ENCODE assay signal across 9 cellular contexts in the genomic region with DNA sequence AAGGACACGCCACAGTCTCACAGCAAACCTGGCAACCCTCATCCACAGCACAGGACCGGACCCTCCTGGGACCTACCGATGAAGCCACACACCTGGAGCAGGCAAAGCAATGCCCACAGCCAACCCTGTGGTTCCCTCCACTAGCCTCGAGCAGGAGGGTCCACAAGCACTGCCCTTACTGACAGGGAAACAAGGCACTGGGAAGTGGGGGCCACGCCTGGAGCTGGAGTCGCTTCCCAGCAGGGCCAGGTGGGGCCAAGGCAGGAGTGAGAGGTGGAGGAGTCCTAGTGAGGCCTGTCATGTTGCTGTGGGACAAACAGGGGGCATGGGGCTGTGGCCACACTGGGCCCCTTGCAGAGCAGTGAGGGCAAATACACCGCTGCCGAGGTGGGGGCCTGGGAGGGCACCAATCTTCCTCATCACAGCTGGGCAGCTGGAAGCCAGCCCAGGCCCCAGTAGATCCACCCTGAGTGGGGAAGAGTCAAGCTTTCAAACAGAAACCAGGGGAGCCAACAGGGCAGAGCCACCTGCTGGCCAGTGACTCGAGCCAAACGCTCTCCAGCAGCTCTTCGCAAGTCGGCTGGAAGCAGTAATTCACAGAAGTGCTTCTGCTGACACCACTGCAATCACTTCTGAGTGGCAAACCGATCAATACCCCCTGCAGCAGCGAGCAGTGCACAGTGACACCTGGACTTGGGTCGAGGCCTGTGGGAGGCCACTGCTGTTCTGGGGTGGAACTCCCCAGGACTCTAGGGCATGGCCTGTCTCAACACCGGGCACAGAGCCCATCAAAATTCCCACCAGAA. TPM values are rescaled to one million over a fixed set of nuclear protein-coding genes. Genes with fewer than 3 reads are reported as not detected.
DNase-seq lines count a peak whose midpoint lies in the region; ATAC-seq and TF ChIP-seq lines count a peak whose summit lies in the region.
"Had no signal": no experiment of that assay in that cellular context is flagged by ENCODE, and none has a peak within 500 bp of the region (broad histone marks: within the 10 kb centered on the region; RNA-seq: fewer than 3 reads in every experiment).

No MANE protein-coding gene starts in this region.

- no peak for ATAC-seq in HG02938 (IDR thresholded peaks at IDR 0.05; ENCODE audit: unreplicated experiment)
- ATAC-seq: activated CD8-positive, alpha-beta T cell treated with anti-CD3 and anti-CD28 coated beads for 36 hours had no signal

- H3K27me3 Mint-ChIP-seq in neural crest cell (ENCODE audit: low read depth): no peaks in the 10 kb centered on the region

- no peaks in the 10 kb centered on the region for H3K4me1 Mint-ChIP-seq in neural crest cell

- H3K9me3 Mint-ChIP-seq in neural crest cell: no peaks in the 10 kb centered on the region
- H3K9me3 Mint-ChIP-seq: activated CD8-positive, alpha-beta T cell treated with anti-CD3 and anti-CD28 coated beads for 36 hours had no signal

- H3K36me3 Mint-ChIP-seq in neural crest cell (ENCODE audit: low read depth): no peaks in the 10 kb centered on the region

- H3K27ac Mint-ChIP-seq in neural crest cell (ENCODE audit: unreplicated experiment): no peak overlapping the region
- H3K27ac Mint-ChIP-seq: activated CD8-positive, alpha-beta T cell treated with anti-CD3 and anti-CD28 coated beads for 36 hours had no signal

- no peaks in the 10 kb centered on the region for H3K36me3 ChIP-seq in GM06990 (ENCODE audit: control insufficient read depth, insufficient read depth, low read length)

- no peak overlapping the region for H3K4me3 ChIP-seq in GM06990 (replicated peaks; ENCODE audit: low read depth, low read length)
- no peak overlapping the region for H3K4me3 ChIP-seq in cardiac fibroblast (replicated peaks in 1 of 2; ENCODE audit: low read depth in 2 of 2, low read length in 2 of 2)

- TF ChIP-seq CTCF in GM06990 (IDR thresholded peaks at IDR 0.05; ENCODE audit: insufficient read depth, low read length, poor library complexity, severe bottlenecking) (peak; percentile 35), cardiac fibroblast (IDR thresholded peaks at IDR 0.05; ENCODE audit: low read depth, low read length) (peak; percentile 49), neural crest cell (conservative IDR thresholded peaks at IDR 0.05) (peak; percentile 56)

- DNase-seq in GM06990 (ENCODE audit: extremely low read depth, insufficient read length): no peak
- DNase-seq in NCI-H1694 (lab: John Stamatoyannopoulos, UW): peak; percentile 35
- DNase-seq in cardiac fibroblast (ENCODE audit: low read depth in 2 of 2): peak; percentile 32 to 33
- DNase-seq in neural crest cell (ENCODE audit: low read depth, low spot score): no peak
- DNase-seq in NCI-H1436 (lab: John Stamatoyannopoulos, UW): no peak
- no peak for DNase-seq in 8988T
- no peak for DNase-seq in stimulated activated CD4-positive, alpha-beta T cell treated with anti-CD3 and anti-CD28 coated beads, Interleukin-12 subunit alpha, Interleukin-12 subunit beta, amount 100 ng/mL, for 4 hours
- DNase-seq: activated CD8-positive, alpha-beta T cell treated with anti-CD3 and anti-CD28 coated beads for 36 hours had no signal

- H3K27me3 ChIP-seq in GM06990 (replicated peaks; ENCODE audit: control insufficient read depth, insufficient read depth, low read length): no peaks in the 10 kb centered on the region; the same call in 1 of the 2 replicates

- H3K4me3 Mint-ChIP-seq in neural crest cell: no peak overlapping the region
- H3K4me3 Mint-ChIP-seq: activated CD8-positive, alpha-beta T cell treated with anti-CD3 and anti-CD28 coated beads for 36 hours had no signal

RNA-seq across cellular contexts. Expression of a gene that starts 13.7 kb away (rescaled TPM):
- 6.3 and 7.3 TPM in 2 replicates for total RNA-seq in neural crest cell
- total RNA-seq: activated CD8-positive, alpha-beta T cell treated with anti-CD3 and anti-CD28 coated beads for 36 hours had no signal

RNA-seq across cellular contexts. Expression of a gene that starts 36.5 kb away (rescaled TPM):
- total RNA-seq in neural crest cell: 1.5 and 2.3 TPM in 2 replicates

RNA-seq across cellular contexts. Expression of a gene that starts 43.2 kb away (rescaled TPM):
- total RNA-seq in neural crest cell: not detected in 2 replicates
- total RNA-seq: activated CD8-positive, alpha-beta T cell treated with anti-CD3 and anti-CD28 coated beads for 36 hours had no signal

Comparison
In these comparisons a context has a peak if more than half of its experiments do, and no peak if none do; other contexts are left out.
1. DNase-seq: peak in NCI-H1694 (single experiment) and cardiac fibroblast (2 of 2); none in GM06990 (single experiment), neural crest cell (single experiment), NCI-H1436 (single experiment), 8988T (single experiment) and stimulated activated CD4-positive, alpha-beta T cell treated with anti-CD3 and anti-CD28 coated beads, Interleukin-12 subunit alpha, Interleukin-12 subunit beta, amount 100 ng/mL, for 4 hours (single experiment).
2. Peak in every context shown above with its lines, with median percentiles within 50 percentile points of each other: CTCF ChIP-seq.